In genomic region chr1:97506368-97506767, GRCh38 we compare ENCODE assay signal across 24 cellular contexts.
"Had no signal": no experiment of that assay in that cellular context is flagged by ENCODE, and none has a peak within 500 bp of the region (broad histone marks: within the 10 kb centered on the region; RNA-seq: fewer than 3 reads in every experiment).

No MANE protein-coding gene starts in this region.

- H3K4me3 Mint-ChIP-seq: immature natural killer cell; memory B cell; naive thymus-derived CD4-positive, alpha-beta T cell; natural killer cell treated with Interleukin-12 subunit alpha and Interleukin-12 subunit beta and Interleukin-15 and Interleukin-18, amount 100 ng/mL, for 72 hours; stimulated activated memory B cell treated with anti-CD40 and anti-IgM and Interleukin-4, amounts not matched to agents 10 μg/mL and 1 μg/mL and 100 μg/mL, for 72 hours; type B pancreatic cell had no signal

- H3K27ac ChIP-seq: left ventricle myocardium inferior, ovary, right lobe of liver, tibial nerve, uterus had no signal

- ATAC-seq: naive thymus-derived CD4-positive, alpha-beta T cell; natural killer cell treated with Interleukin-12 subunit alpha and Interleukin-12 subunit beta and Interleukin-15 and Interleukin-18, amount 100 ng/mL, for 72 hours had no signal

- H3K4me3 ChIP-seq: left ventricle myocardium inferior, mucosa of descending colon, ovary, right atrium auricular region, right lobe of liver, smooth muscle cell, tibial nerve, uterus had no signal

- H3K36me3 Mint-ChIP-seq: natural killer cell treated with Interleukin-12 subunit alpha and Interleukin-12 subunit beta and Interleukin-15 and Interleukin-18, amount 100 ng/mL, for 72 hours; stimulated activated memory B cell treated with anti-CD40 and anti-IgM and Interleukin-4, amounts not matched to agents 10 μg/mL and 1 μg/mL and 100 μg/mL, for 72 hours; type B pancreatic cell had no signal

- H3K9me3 Mint-ChIP-seq: immature natural killer cell, memory B cell, type B pancreatic cell had no signal

- H3K27ac Mint-ChIP-seq: memory B cell; naive thymus-derived CD4-positive, alpha-beta T cell; progenitor cell of endocrine pancreas; stimulated activated memory B cell treated with anti-CD40 and anti-IgM and Interleukin-4, amounts not matched to agents 10 μg/mL and 1 μg/mL and 100 μg/mL, for 72 hours; type B pancreatic cell had no signal

- H3K4me1 Mint-ChIP-seq: stimulated activated memory B cell treated with anti-CD40 and anti-IgM and Interleukin-4, amounts not matched to agents 10 μg/mL and 1 μg/mL and 100 μg/mL, for 72 hours had no signal

- H3K27me3 Mint-ChIP-seq: memory B cell; naive thymus-derived CD4-positive, alpha-beta T cell; natural killer cell treated with Interleukin-12 subunit alpha and Interleukin-12 subunit beta and Interleukin-15 and Interleukin-18, amount 100 ng/mL, for 72 hours; progenitor cell of endocrine pancreas; stimulated activated memory B cell treated with anti-CD40 and anti-IgM and Interleukin-4, amounts not matched to agents 10 μg/mL and 1 μg/mL and 100 μg/mL, for 72 hours; type B pancreatic cell had no signal

- H3K27me3 ChIP-seq: ovary, right atrium auricular region, right lobe of liver, tibial nerve, uterus had no signal

- H3K4me1 ChIP-seq: uterus had no signal

- H3K9me3 ChIP-seq: mucosa of descending colon, ovary, right lobe of liver, uterus had no signal

- DNase-seq: hypothalamus; immature natural killer cell; islet precursor cell; left ventricle myocardium inferior; midbrain; mucosa of descending colon; naive thymus-derived CD4-positive, alpha-beta T cell; ovary; right lobe of liver; stimulated activated CD4-positive, alpha-beta T cell treated with anti-CD3 and anti-CD28 coated beads, Interleukin-1b, Interleukin-23, amount 100 ng/mL, for 48 hours; stimulated activated CD4-positive, alpha-beta T cell treated with anti-CD3 and anti-CD28 coated beads, Interleukin-2, amount 100 ng/mL, for 48 hours; stimulated activated CD4-positive, alpha-beta T cell treated with anti-CD3 and anti-CD28 coated beads, Interleukin-4, amount 100 ng/mL, for 4 hours; stimulated activated CD8-positive, alpha-beta memory T cell treated with anti-CD3 and anti-CD28 coated beads, Interleukin-4, amount 100 ng/mL, for 48 hours; stimulated activated naive CD8-positive, alpha-beta T cell treated with anti-CD3 and anti-CD28 coated beads, Interleukin-15, Interleukin-2, amounts not matched to agents 100 U/mL and 50 U/mL, for 24 hours; substantia nigra; uterus had no signal

- H3K36me3 ChIP-seq: left ventricle myocardium inferior, ovary, right atrium auricular region, uterus had no signal
